Comparison of ENCODE assay signal across 22 cellular contexts in the genomic region with DNA sequence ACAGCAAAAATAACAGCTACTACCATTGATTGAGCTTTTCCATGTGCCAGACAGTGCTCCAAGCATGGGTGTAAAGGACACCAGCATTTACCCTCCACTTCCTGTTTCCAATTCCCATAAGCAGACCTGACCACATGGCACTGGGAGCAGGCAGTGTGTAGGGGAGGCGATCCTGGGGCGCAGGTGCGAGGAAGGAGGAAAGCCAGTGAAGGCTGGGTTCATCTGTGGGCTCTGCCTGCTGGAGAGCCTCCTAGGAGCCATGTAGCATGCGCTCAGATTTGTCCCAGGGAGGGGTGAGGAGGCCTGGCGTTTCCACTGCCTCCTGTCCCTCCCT. TPM values are rescaled to one million over a fixed set of nuclear protein-coding genes. Genes with fewer than 3 reads are reported as not detected.
"Had no signal": no experiment of that assay in that cellular context is flagged by ENCODE, and none has a peak within 500 bp of the region (broad histone marks: within the 10 kb centered on the region; RNA-seq: fewer than 3 reads in every experiment).

No MANE protein-coding gene starts in this region.

- H3K27me3 Mint-ChIP-seq: naive thymus-derived CD4-positive, alpha-beta T cell; stimulated activated naive CD8-positive, alpha-beta T cell treated with anti-CD3 and anti-CD28 coated beads, Interleukin-15, amount 100 ng/mL, for 72 hours had no signal

- ATAC-seq: heart right ventricle; left lobe of liver; naive thymus-derived CD4-positive, alpha-beta T cell; pancreas; sciatic nerve; stimulated activated naive B cell treated with anti-CD40 and anti-IgM and Interleukin-4, amounts not matched to agents 10 μg/mL and 1 μg/mL and 100 μg/mL, for 72 hours; stimulated activated naive CD8-positive, alpha-beta T cell treated with anti-CD3 and anti-CD28 coated beads, Interleukin-15, amount 100 ng/mL, for 72 hours; upper lobe of right lung had no signal

- H3K27ac Mint-ChIP-seq: stimulated activated naive B cell treated with anti-CD40 and anti-IgM and Interleukin-4, amounts not matched to agents 10 μg/mL and 1 μg/mL and 100 μg/mL, for 72 hours had no signal

- H3K9me3 Mint-ChIP-seq: naive thymus-derived CD4-positive, alpha-beta T cell; stimulated activated naive B cell treated with anti-CD40 and anti-IgM and Interleukin-4, amounts not matched to agents 10 μg/mL and 1 μg/mL and 100 μg/mL, for 72 hours; stimulated activated naive CD8-positive, alpha-beta T cell treated with anti-CD3 and anti-CD28 coated beads, Interleukin-15, amount 100 ng/mL, for 72 hours had no signal

- DNase-seq: cortex of kidney; dorsolateral prefrontal cortex; effector CD8-positive, alpha-beta T cell; foreskin melanocyte; heart right ventricle; hypothalamus; mammary epithelial cell; nucleus accumbens; spleen; stimulated activated naive B cell treated with anti-CD40 and anti-IgM and Interleukin-4, amounts not matched to agents 10 μg/mL and 1 μg/mL and 100 μg/mL, for 72 hours; stimulated activated naive CD8-positive, alpha-beta T cell treated with anti-CD3 and anti-CD28 coated beads, Interleukin-15, amount 100 ng/mL, for 72 hours; testis; upper lobe of right lung had no signal

- H3K9me3 ChIP-seq: heart right ventricle, pancreas, prostate gland, spleen, testis, tibial nerve, upper lobe of right lung, vagina had no signal

- H3K27me3 ChIP-seq: heart right ventricle, pancreas, spleen, testis, tibial nerve, upper lobe of right lung, vagina had no signal

- H3K4me3 Mint-ChIP-seq: stimulated activated naive B cell treated with anti-CD40 and anti-IgM and Interleukin-4, amounts not matched to agents 10 μg/mL and 1 μg/mL and 100 μg/mL, for 72 hours; stimulated activated naive CD8-positive, alpha-beta T cell treated with anti-CD3 and anti-CD28 coated beads, Interleukin-15, amount 100 ng/mL, for 72 hours had no signal

- H3K27ac ChIP-seq: dorsolateral prefrontal cortex, heart right ventricle, pancreas, prostate gland, spleen, testis, tibial nerve, upper lobe of right lung, vagina had no signal

RNA-seq across cellular contexts. Expression of gene SNX20, which starts 56.7 kb away (rescaled TPM):
- total RNA-seq: glomerular endothelial cell, mammary epithelial cell, renal cortical epithelial cell had no signal
